Comparison of ENCODE assay signal across 12 cellular contexts in genomic region chr9:136839229-136840139, GRCh38. TPM values are rescaled to one million over a fixed set of nuclear protein-coding genes. Genes with fewer than 3 reads are reported as not detected.
DNase-seq lines count a peak whose midpoint lies in the region; ATAC-seq, FAIRE-seq and TF ChIP-seq lines count a peak whose summit lies in the region.
"Had no signal": no experiment of that assay in that cellular context is flagged by ENCODE, and none has a peak within 500 bp of the region (broad histone marks: within the 10 kb centered on the region; RNA-seq: fewer than 3 reads in every experiment).

No MANE protein-coding gene starts in this region.

- TF ChIP-seq CTCF in colonic mucosa (IDR thresholded peaks at IDR 0.05) = no peak

- no peak overlapping the region for H3K4me3 ChIP-seq in colonic mucosa
- H3K4me3 ChIP-seq: body of pancreas, suprapubic skin had no signal

- no peak overlapping the region for H3K9ac ChIP-seq in colonic mucosa (ENCODE audit: low read depth in 2 of 2, low read length in 2 of 2)

- H3K4me1 ChIP-seq in colonic mucosa = peaks cover 36% of the 10 kb centered on the region

- no peaks in the 10 kb centered on the region for H3K9me3 ChIP-seq in colonic mucosa
- H3K9me3 ChIP-seq: body of pancreas, suprapubic skin had no signal

- no peak for TF ChIP-seq POLR2A in H54 (IDR thresholded peaks at IDR 0.05; ENCODE audit: low read depth, low read length)

- no peaks in the 10 kb centered on the region for H3K27me3 Mint-ChIP-seq in activated naive CD8-positive, alpha-beta T cell
- H3K27me3 Mint-ChIP-seq in activated naive CD8-positive, alpha-beta T cell treated with anti-CD3 and anti-CD28 coated beads for 36 hours = no peaks in the 10 kb centered on the region
- peaks cover 0 to 11% of the 10 kb centered on the region in 2 donors for H3K27me3 Mint-ChIP-seq in stimulated activated naive B cell treated with anti-CD40 and anti-IgM and Interleukin-4, amounts not matched to agents 10 μg/mL and 1 μg/mL and 100 μg/mL, for 72 hours

- no peak for ATAC-seq in stimulated activated naive B cell treated with anti-CD40 and anti-IgM and Interleukin-4, amounts not matched to agents 10 μg/mL and 1 μg/mL and 100 μg/mL, for 72 hours (replicated peaks)
- ATAC-seq: body of pancreas had no signal

- H3K36me3 ChIP-seq in colonic mucosa = no peaks in the 10 kb centered on the region

- peaks cover 3% of the 10 kb centered on the region for H3K36me3 Mint-ChIP-seq in activated naive CD8-positive, alpha-beta T cell
- peaks cover 6% of the 10 kb centered on the region for H3K36me3 Mint-ChIP-seq in activated naive CD8-positive, alpha-beta T cell treated with anti-CD3 and anti-CD28 coated beads for 36 hours
- H3K36me3 Mint-ChIP-seq in stimulated activated naive B cell treated with anti-CD40 and anti-IgM and Interleukin-4, amounts not matched to agents 10 μg/mL and 1 μg/mL and 100 μg/mL, for 72 hours = peaks cover 28 to 33% of the 10 kb centered on the region in 2 donors

- H3K4me1 Mint-ChIP-seq in activated naive CD8-positive, alpha-beta T cell (ENCODE audit: low read depth) = peaks cover 11% of the 10 kb centered on the region
- H3K4me1 Mint-ChIP-seq in activated naive CD8-positive, alpha-beta T cell treated with anti-CD3 and anti-CD28 coated beads for 36 hours = peaks cover 7% of the 10 kb centered on the region
- H3K4me1 Mint-ChIP-seq in stimulated activated naive B cell treated with anti-CD40 and anti-IgM and Interleukin-4, amounts not matched to agents 10 μg/mL and 1 μg/mL and 100 μg/mL, for 72 hours = peaks cover 18 to 19% of the 10 kb centered on the region in 2 donors

- H3K27me3 ChIP-seq in colonic mucosa = peaks cover 5% of the 10 kb centered on the region
- H3K27me3 ChIP-seq: body of pancreas had no signal

- H3K9me3 Mint-ChIP-seq in activated naive CD8-positive, alpha-beta T cell (ENCODE audit: low read depth) = no peaks in the 10 kb centered on the region
- no peaks in the 10 kb centered on the region for H3K9me3 Mint-ChIP-seq in activated naive CD8-positive, alpha-beta T cell treated with anti-CD3 and anti-CD28 coated beads for 36 hours
- H3K9me3 Mint-ChIP-seq in stimulated activated naive B cell treated with anti-CD40 and anti-IgM and Interleukin-4, amounts not matched to agents 10 μg/mL and 1 μg/mL and 100 μg/mL, for 72 hours = no peaks in the 10 kb centered on the region

- peak overlapping the region; percentile 84 for H3K27ac ChIP-seq in colonic mucosa
- H3K27ac ChIP-seq: suprapubic skin had no signal

- intact Hi-C loops in colonic mucosa (cut with DNase I) = loop anchor here (10.0 kb wide), 1 partner anchor 45 kb away; the partner anchor contains the start of genes CCDC183 and TMEM141

- FAIRE-seq in H54 (lab: Jason Lieb, UNC) = no peak

- no peak for DNase-seq in activated naive CD8-positive, alpha-beta T cell treated with anti-CD3 and anti-CD28 coated beads for 36 hours
- DNase-seq in colonic mucosa (no peak), NCI-H524 treated with DMSO at 0.1 percent for 48 hours (lab: John Stamatoyannopoulos, UW) (no peak), H54 (ENCODE audit: insufficient read length, low spot score) (no peak)
- no peak for DNase-seq in stimulated activated naive B cell treated with anti-CD40 and anti-IgM and Interleukin-4, amounts not matched to agents 10 μg/mL and 1 μg/mL and 100 μg/mL, for 72 hours
- DNase-seq: ACHN; activated CD4-positive, alpha-beta T cell treated with anti-CD3 and anti-CD28 coated beads, Interleukin-2, amount 50 U/mL, for 48 hours; body of pancreas; effector CD4-positive, alpha-beta T cell; Right ventricle myocardium superior had no signal

- H3K4me3 Mint-ChIP-seq in activated naive CD8-positive, alpha-beta T cell = no peak overlapping the region
- no peak overlapping the region for H3K4me3 Mint-ChIP-seq in activated naive CD8-positive, alpha-beta T cell treated with anti-CD3 and anti-CD28 coated beads for 36 hours
- peak overlapping the region; percentile 0 to 43 for H3K4me3 Mint-ChIP-seq in stimulated activated naive B cell treated with anti-CD40 and anti-IgM and Interleukin-4, amounts not matched to agents 10 μg/mL and 1 μg/mL and 100 μg/mL, for 72 hours

- H3K27ac Mint-ChIP-seq in activated naive CD8-positive, alpha-beta T cell = peak overlapping the region; percentile 54
- no peak overlapping the region for H3K27ac Mint-ChIP-seq in activated naive CD8-positive, alpha-beta T cell treated with anti-CD3 and anti-CD28 coated beads for 36 hours
- H3K27ac Mint-ChIP-seq in stimulated activated naive B cell treated with anti-CD40 and anti-IgM and Interleukin-4, amounts not matched to agents 10 μg/mL and 1 μg/mL and 100 μg/mL, for 72 hours = peak overlapping the region; percentile 52

RNA-seq across cellular contexts. Expression of gene AJM1, which starts 2.8 kb away (rescaled TPM):
- 1 to 10 TPM; 2.8 to 3.1 TPM for total RNA-seq in activated naive CD8-positive, alpha-beta T cell treated with anti-CD3 and anti-CD28 coated beads for 36 hours
- total RNA-seq in colonic mucosa = 10 to 100 TPM; 11.5 to 17.1 TPM

RNA-seq across cellular contexts. Expression of gene PHPT1, which starts 9.7 kb away (rescaled TPM):
- 10 to 100 TPM; 93.0 to 97.8 TPM for total RNA-seq in activated naive CD8-positive, alpha-beta T cell treated with anti-CD3 and anti-CD28 coated beads for 36 hours
- total RNA-seq in colonic mucosa = 100 to 1,000 TPM; 137 to 176 TPM

RNA-seq across cellular contexts. Expression of gene MAMDC4, which starts 12.7 kb away (rescaled TPM):
- total RNA-seq in activated naive CD8-positive, alpha-beta T cell treated with anti-CD3 and anti-CD28 coated beads for 36 hours = 10 to 100 TPM; 10.9 to 12.6 TPM
- total RNA-seq in colonic mucosa = 10 to 100 TPM; 11.0 to 61.7 TPM

RNA-seq across cellular contexts. Expression of gene EDF1, which starts 26.6 kb away (rescaled TPM):
- total RNA-seq in activated naive CD8-positive, alpha-beta T cell treated with anti-CD3 and anti-CD28 coated beads for 36 hours = 100 to 1,000 TPM; 276 to 284 TPM
- 100 to 1,000 TPM; 442 to 494 TPM for total RNA-seq in colonic mucosa

RNA-seq across cellular contexts. Expression of gene RABL6, which starts 31.7 kb away (rescaled TPM):
- total RNA-seq in activated naive CD8-positive, alpha-beta T cell treated with anti-CD3 and anti-CD28 coated beads for 36 hours = 10 to 100 TPM; 87.0 to 88.3 TPM
- 100 to 1,000 TPM; 126 to 163 TPM for total RNA-seq in colonic mucosa

Comparison
In these comparisons a context has a peak if more than half of its experiments do, and no peak if none do; other contexts are left out.
1. H3K4me3 Mint-ChIP-seq: peak in stimulated activated naive B cell treated with anti-CD40 and anti-IgM and Interleukin-4, amounts not matched to agents 10 μg/mL and 1 μg/mL and 100 μg/mL, for 72 hours (2 of 2); none in activated naive CD8-positive, alpha-beta T cell (single experiment) and activated naive CD8-positive, alpha-beta T cell treated with anti-CD3 and anti-CD28 coated beads for 36 hours (single experiment).